ENCODE assay signal across 11 cellular contexts in genomic region chr13:48783831-48784230, GRCh38.
A peak's percentile ranks its signal among the peaks of the same experiment; 100 is the strongest.
DNase-seq lines count a peak whose midpoint lies in the region; ATAC-seq and TF ChIP-seq lines count a peak whose summit lies in the region.
"Had no signal": no experiment of that assay in that cellular context is flagged by ENCODE, and none has a peak within 500 bp of the region (broad histone marks: within the 10 kb centered on the region; RNA-seq: fewer than 3 reads in every experiment).

No MANE protein-coding gene starts in this region.

- intact Hi-C loops in left ventricle myocardium superior (cut with micrococcal nuclease): no loop called here
- intact Hi-C loops in activated T-helper 1 cell treated with anti-CD3 and anti-CD28 coated beads, Interleukin-12 subunit alpha, Interleukin-12 subunit beta, Interleukin-2, Interleukin-4 antibody, amounts not matched to agents 30 ng/mL and 10 ng/mL and 1 ng/mL, durations not matched to agents 14 hours and 24 hours and 36 hours (cut with micrococcal nuclease): no loop called here

- H3K4me2 ChIP-seq in GM23248 (ENCODE audit: unreplicated experiment) (peak overlapping the region; percentile 1), trophoblast cell (ENCODE audit: low read length) (no peak overlapping the region)

- no peak overlapping the region for H3K27ac ChIP-seq in GM23248
- peak overlapping the region; percentile 71 for H3K27ac ChIP-seq in RWPE1
- H3K27ac ChIP-seq in trophoblast cell (ENCODE audit: low read depth, low read length): no peak overlapping the region
- peak overlapping the region in 1 of 2 donors; percentile 37 for H3K27ac ChIP-seq in coronary artery

- no peak overlapping the region for H3K9ac ChIP-seq in GM23248
- H3K9ac ChIP-seq in trophoblast cell (ENCODE audit: low read length): no peak overlapping the region

- H3K79me1 ChIP-seq in trophoblast cell (ENCODE audit: low read length): no peaks in the 10 kb centered on the region

- H3K9me3 ChIP-seq in GM23248 (ENCODE audit: low read depth): peaks cover 3% of the 10 kb centered on the region
- peaks cover 4% of the 10 kb centered on the region for H3K9me3 ChIP-seq in trophoblast cell (ENCODE audit: insufficient read depth, low read depth, low read length)

- ATAC-seq in left ventricle myocardium superior: peak; percentile 8
- ATAC-seq in activated T-cell treated with anti-CD3 and anti-CD28 coated beads, Interleukin-2, amount 50 U/mL, for 4 hours: no peak
- ATAC-seq: K562 had no signal

- no peak for TF ChIP-seq CTCF in RWPE1 (conservative IDR thresholded peaks at IDR 0.05; ENCODE audit: low read depth)
- no peak for TF ChIP-seq CTCF in coronary artery (IDR thresholded peaks at IDR 0.05)

- H4K91ac ChIP-seq in trophoblast cell (ENCODE audit: low read depth, low read length): peak overlapping the region; percentile 57

- H3K4me3 Mint-ChIP-seq in activated T-helper 1 cell treated with anti-CD3 and anti-CD28 coated beads, Interleukin-12 subunit alpha, Interleukin-12 subunit beta, Interleukin-2, Interleukin-4 antibody, amounts not matched to agents 30 ng/mL and 10 ng/mL and 1 ng/mL, durations not matched to agents 14 hours and 24 hours and 36 hours: no peak overlapping the region
- no peak overlapping the region for H3K4me3 Mint-ChIP-seq in activated T-cell treated with anti-CD3 and anti-CD28 coated beads, Interleukin-2, amount 50 U/mL, for 4 hours

- H3F3A ChIP-seq in GM23248 (ENCODE audit: insufficient read depth): 0 out of 2 replicates have a peak, but pooled peaks cover 10% of the 10 kb centered on the region

- in situ Hi-C loops in GM23248 (cut with MboI): no loop called here

- H3K36me3 Mint-ChIP-seq in activated T-helper 1 cell treated with anti-CD3 and anti-CD28 coated beads, Interleukin-12 subunit alpha, Interleukin-12 subunit beta, Interleukin-2, Interleukin-4 antibody, amounts not matched to agents 30 ng/mL and 10 ng/mL and 1 ng/mL, durations not matched to agents 14 hours and 24 hours and 36 hours (ENCODE audit: low read depth): peaks cover 2% of the 10 kb centered on the region
- peaks cover 3% of the 10 kb centered on the region for H3K36me3 Mint-ChIP-seq in activated T-cell treated with anti-CD3 and anti-CD28 coated beads, Interleukin-2, amount 50 U/mL, for 4 hours (ENCODE audit: insufficient read depth)

- no peak overlapping the region for H3K4ac ChIP-seq in trophoblast cell (ENCODE audit: low read depth, low read length)

- H3K4me1 Mint-ChIP-seq in activated T-helper 1 cell treated with anti-CD3 and anti-CD28 coated beads, Interleukin-12 subunit alpha, Interleukin-12 subunit beta, Interleukin-2, Interleukin-4 antibody, amounts not matched to agents 30 ng/mL and 10 ng/mL and 1 ng/mL, durations not matched to agents 14 hours and 24 hours and 36 hours (ENCODE audit: low read depth): no peaks in the 10 kb centered on the region
- no peaks in the 10 kb centered on the region for H3K4me1 Mint-ChIP-seq in activated T-cell treated with anti-CD3 and anti-CD28 coated beads, Interleukin-2, amount 50 U/mL, for 4 hours (ENCODE audit: low read depth)

- no peaks in the 10 kb centered on the region for H4K20me1 ChIP-seq in GM23248 (ENCODE audit: insufficient read depth)

- no peak overlapping the region for H3K23ac ChIP-seq in trophoblast cell (ENCODE audit: low read length)

- H2AFZ ChIP-seq in GM23248 (no peak overlapping the region), trophoblast cell (ENCODE audit: insufficient read depth, low read length, poor library complexity) (no peak overlapping the region)

- no peak overlapping the region for H3K14ac ChIP-seq in trophoblast cell (ENCODE audit: low read length)

- CTCF ChIA-PET in RWPE1 (lab: Yijun Ruan, JAX): interaction anchor here (0.6 to 0.7 kb wide), 2 partner anchors 452 to 1691 kb away, joined by 3 read pairs; no protein-coding TSS in a partner anchor

- H3K79me2 ChIP-seq in GM23248 (ENCODE audit: insufficient read depth) (no peaks in the 10 kb centered on the region), trophoblast cell (ENCODE audit: control insufficient read depth, insufficient read depth, low read length, poor library complexity) (no peaks in the 10 kb centered on the region)

- H3K27me3 Mint-ChIP-seq in activated T-helper 1 cell treated with anti-CD3 and anti-CD28 coated beads, Interleukin-12 subunit alpha, Interleukin-12 subunit beta, Interleukin-2, Interleukin-4 antibody, amounts not matched to agents 30 ng/mL and 10 ng/mL and 1 ng/mL, durations not matched to agents 14 hours and 24 hours and 36 hours (ENCODE audit: insufficient read depth): peaks cover 2% of the 10 kb centered on the region
- no peaks in the 10 kb centered on the region for H3K27me3 Mint-ChIP-seq in activated T-cell treated with anti-CD3 and anti-CD28 coated beads, Interleukin-2, amount 50 U/mL, for 4 hours (ENCODE audit: low read depth)

- H3K4me1 ChIP-seq in GM23248 (ENCODE audit: insufficient read depth) (peaks cover 10% of the 10 kb centered on the region), trophoblast cell (ENCODE audit: control insufficient read depth in 1 of 2, insufficient read depth in 2 of 2, low read length in 2 of 2) (peaks cover 2 to 8% of the 10 kb centered on the region in 2 experiments)
- H3K4me1 ChIP-seq: Caco-2 had no signal

- POLR2A ChIA-PET in RWPE1 (lab: Yijun Ruan, JAX; ENCODE audit: low non-redundant PET): no interaction called here

- H3K36me3 ChIP-seq in GM23248 (ENCODE audit: low read depth) (0 out of 2 replicates have a peak, but pooled peaks cover 5% of the 10 kb centered on the region), trophoblast cell (ENCODE audit: control insufficient read depth in 1 of 2, insufficient read depth in 2 of 2, low read length in 2 of 2) (peaks cover 0 to 2% of the 10 kb centered on the region in 2 experiments)

- no peaks in the 10 kb centered on the region for H3K9me2 ChIP-seq in GM23248 (ENCODE audit: insufficient read depth)

- H3K18ac ChIP-seq in trophoblast cell (ENCODE audit: low read length): no peak overlapping the region

- H2BK5ac ChIP-seq in trophoblast cell (ENCODE audit: low read depth, low read length, poor library complexity): peak overlapping the region; percentile 25

- no peaks in the 10 kb centered on the region for H3K27me3 ChIP-seq in GM23248 (replicated peaks; ENCODE audit: insufficient read depth)
- no peaks in the 10 kb centered on the region for H3K27me3 ChIP-seq in trophoblast cell (ENCODE audit: insufficient read depth, low read length)

- WGBS in GM23248 (ENCODE audit: low coverage in 1 of 2, low lambda C conversion rate in 2 of 2, missing lambda C conversion rate in 2 of 2), 2 experiments: 94 to 97% methylated on average over 2 of the region's 2 CpGs
- no CpG with 5 or more reads among the region's 2 CpGs for WGBS in trophoblast cell (ENCODE audit: extremely low coverage, insufficient coverage, insufficient read length)

- H2AK5ac ChIP-seq in trophoblast cell (ENCODE audit: low read length): no peak overlapping the region

- no peak overlapping the region for H4K8ac ChIP-seq in trophoblast cell (ENCODE audit: low read depth, low read length)

- H2BK120ac ChIP-seq in trophoblast cell (ENCODE audit: insufficient read depth, low read length, poor library complexity): peak overlapping the region; percentile 39

- no peak overlapping the region for H4K12ac ChIP-seq in trophoblast cell (ENCODE audit: low read depth, low read length)

- no peak overlapping the region for H3K27ac Mint-ChIP-seq in activated T-helper 1 cell treated with anti-CD3 and anti-CD28 coated beads, Interleukin-12 subunit alpha, Interleukin-12 subunit beta, Interleukin-2, Interleukin-4 antibody, amounts not matched to agents 30 ng/mL and 10 ng/mL and 1 ng/mL, durations not matched to agents 14 hours and 24 hours and 36 hours

- H3K4me3 ChIP-seq in GM23248: no peak overlapping the region
- no peak overlapping the region for H3K4me3 ChIP-seq in trophoblast cell (ENCODE audit: low read depth, low read length)
- no peak overlapping the region for H3K4me3 ChIP-seq in coronary artery
- H3K4me3 ChIP-seq: K562 had no signal

- no peak for DNase-seq in GM23248
- DNase-seq in RWPE1 (ENCODE audit: low spot score): no peak
- DNase-seq in left ventricle myocardium superior: no peak
- peak in 1 of 2 donors; percentile 62 for DNase-seq in trophoblast cell
- no peak for DNase-seq in activated T-helper 1 cell treated with anti-CD3 and anti-CD28 coated beads, Interleukin-12 subunit alpha, Interleukin-12 subunit beta, Interleukin-2, Interleukin-4 antibody, amounts not matched to agents 30 ng/mL and 10 ng/mL and 1 ng/mL, durations not matched to agents 14 hours and 24 hours and 36 hours (ENCODE audit: low spot score)
- no peak for DNase-seq in activated T-cell treated with anti-CD3 and anti-CD28 coated beads, Interleukin-2, amount 50 U/mL, for 4 hours
- no peak for DNase-seq in coronary artery (ENCODE audit: low spot score)
- DNase-seq: Caco-2, NCI-H345, NCI-H526 treated with DMSO at 0.1 percent for 48 hours had no signal

- H2BK12ac ChIP-seq in trophoblast cell (ENCODE audit: low read length): no peak overlapping the region

- peaks cover 22% of the 10 kb centered on the region for H3K9me3 Mint-ChIP-seq in activated T-helper 1 cell treated with anti-CD3 and anti-CD28 coated beads, Interleukin-12 subunit alpha, Interleukin-12 subunit beta, Interleukin-2, Interleukin-4 antibody, amounts not matched to agents 30 ng/mL and 10 ng/mL and 1 ng/mL, durations not matched to agents 14 hours and 24 hours and 36 hours
- peaks cover 27% of the 10 kb centered on the region for H3K9me3 Mint-ChIP-seq in activated T-cell treated with anti-CD3 and anti-CD28 coated beads, Interleukin-2, amount 50 U/mL, for 4 hours
